Comparison of ENCODE assay signal across 20 cellular contexts in the genomic region with DNA sequence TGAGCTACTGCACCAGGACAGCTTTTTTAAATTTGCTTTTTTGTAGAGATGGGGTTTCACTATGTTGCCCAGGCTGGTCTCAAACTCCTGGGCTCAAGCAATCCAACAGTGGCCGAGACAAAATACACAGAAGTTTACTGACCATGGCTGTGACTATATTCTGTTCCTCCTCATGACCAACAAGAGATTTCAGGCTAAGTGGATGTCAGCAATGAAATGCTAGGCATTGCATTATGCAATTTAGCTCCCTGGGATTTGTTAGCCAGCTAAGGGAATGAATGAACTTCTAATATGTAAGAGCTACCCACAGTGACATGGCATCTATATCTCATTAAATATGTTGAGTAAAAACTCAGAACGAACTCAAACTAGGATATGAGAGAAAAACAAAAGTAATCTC.
DNase-seq lines count a peak whose midpoint lies in the region; ATAC-seq and TF ChIP-seq lines count a peak whose summit lies in the region.
"Had no signal": no experiment of that assay in that cellular context is flagged by ENCODE, and none has a peak within 500 bp of the region (broad histone marks: within the 10 kb centered on the region; RNA-seq: fewer than 3 reads in every experiment).

No MANE protein-coding gene starts in this region.

- no peak overlapping the region for H3K27ac ChIP-seq in left ventricle myocardium inferior (replicated peaks)
- no peak overlapping the region for H3K27ac ChIP-seq in hepatocyte
- H3K27ac ChIP-seq: Peyer's patch, SJCRH30 had no signal

- H4K20me1 ChIP-seq in hepatocyte (ENCODE audit: insufficient read depth, poor library complexity, severe bottlenecking), result no peaks in the 10 kb centered on the region

- ATAC-seq in Right ventricle myocardium superior (ENCODE audit: poor library complexity), result peak; percentile 71
- ATAC-seq in HG03354 (IDR thresholded peaks at IDR 0.05; ENCODE audit: poor library complexity, severe bottlenecking, unreplicated experiment), result no peak
- ATAC-seq in GM21825 (IDR thresholded peaks at IDR 0.05; ENCODE audit: unreplicated experiment), result no peak
- ATAC-seq: HCT116 had no signal

- no peak overlapping the region for H2AFZ ChIP-seq in hepatocyte

- no peaks in the 10 kb centered on the region for H3K36me3 ChIP-seq in left ventricle myocardium inferior
- no peaks in the 10 kb centered on the region for H3K36me3 ChIP-seq in adipocyte (ENCODE audit: control insufficient read depth, insufficient read depth, low read length, severe bottlenecking)
- H3K36me3 ChIP-seq in hepatocyte (replicated peaks; ENCODE audit: insufficient read depth, low read depth), result no peaks in the 10 kb centered on the region
- H3K36me3 ChIP-seq: MG63, Peyer's patch, SJCRH30 had no signal

- DNase-seq in Right ventricle myocardium superior (no peak), left ventricle myocardium inferior (no peak), adipocyte (ENCODE audit: low read depth) (peak; percentile 43), fibroblast of the aortic adventitia (ENCODE audit: low read depth) (peak; percentile 38), hepatocyte (ENCODE audit: low spot score) (no peak)
- DNase-seq: 8988T, GDM1, GOT3, MG63, NCI-H1417, NCI-H1694 treated with DMSO at 0.1 percent for 48 hours, NCI-H2081 treated with DMSO at 0.1 percent for 48 hours, NCI-H2171 treated with DMSO at 0.1 percent for 48 hours, NCI-H524 treated with DMSO at 0.1 percent for 48 hours, NCI-H82, Peyer's patch, SJCRH30 had no signal

- no peak overlapping the region for H3K4me2 ChIP-seq in hepatocyte

- peaks cover 14% of the 10 kb centered on the region for H3K9me3 ChIP-seq in left ventricle myocardium inferior (replicated peaks)
- H3K9me3 ChIP-seq in adipocyte (ENCODE audit: control insufficient read depth, low read length), result peaks cover 7% of the 10 kb centered on the region
- no peaks in the 10 kb centered on the region for H3K9me3 ChIP-seq in hepatocyte (ENCODE audit: low read depth)
- H3K9me3 ChIP-seq: Peyer's patch had no signal

- intact Hi-C loops in Right ventricle myocardium superior (cut with DNase I), result no loop called here
- intact Hi-C loops in left ventricle myocardium inferior (cut with micrococcal nuclease), result no loop called here

- H3K27me3 ChIP-seq in left ventricle myocardium inferior (ENCODE audit: low read depth) (no peaks in the 10 kb centered on the region), adipocyte (replicated peaks; ENCODE audit: control insufficient read depth, insufficient read depth, low read length) (no peaks in the 10 kb centered on the region), hepatocyte (no peaks in the 10 kb centered on the region)
- H3K27me3 ChIP-seq: MG63, Peyer's patch, SJCRH30 had no signal

- H3K79me2 ChIP-seq in hepatocyte, result no peaks in the 10 kb centered on the region

- H3K4me3 ChIP-seq in left ventricle myocardium inferior (no peak overlapping the region), adipocyte (ENCODE audit: low read length) (no peak overlapping the region), fibroblast of the aortic adventitia (ENCODE audit: low read depth, low read length) (no peak overlapping the region), hepatocyte (no peak overlapping the region)
- H3K4me3 ChIP-seq: MG63, Peyer's patch, SJCRH30 had no signal

- H3K4me1 ChIP-seq in left ventricle myocardium inferior (peaks cover 7% of the 10 kb centered on the region), adipocyte (ENCODE audit: control insufficient read depth, insufficient read depth, low read length) (peaks cover 28% of the 10 kb centered on the region), hepatocyte (ENCODE audit: insufficient read depth) (no peaks in the 10 kb centered on the region)
- H3K4me1 ChIP-seq: Peyer's patch had no signal

- no peak overlapping the region for H3K9ac ChIP-seq in adipocyte (ENCODE audit: low read length)

- H3K9me2 ChIP-seq in hepatocyte (replicated peaks; ENCODE audit: insufficient read depth), result no peaks in the 10 kb centered on the region

- TF ChIP-seq CTCF in left ventricle myocardium inferior (IDR thresholded peaks at IDR 0.05; ENCODE audit: borderline replicate concordance) (no peak), fibroblast of the aortic adventitia (IDR thresholded peaks at IDR 0.05; ENCODE audit: insufficient read depth, low read length) (no peak), hepatocyte (IDR thresholded peaks at IDR 0.05; ENCODE audit: poor library complexity) (no peak)

- 92% methylated on average over 2 of the region's 2 CpGs for WGBS in hepatocyte (ENCODE audit: low lambda C conversion rate, missing lambda C conversion rate)

Comparison
In these comparisons a context has a peak if more than half of its experiments do, and no peak if none do; other contexts are left out.
1. DNase-seq: peak in adipocyte (single experiment) and fibroblast of the aortic adventitia (single experiment); none in Right ventricle myocardium superior (single experiment), left ventricle myocardium inferior (single experiment) and hepatocyte (single experiment).